11 cellular contexts compared by ENCODE assay signal in the genomic region with DNA sequence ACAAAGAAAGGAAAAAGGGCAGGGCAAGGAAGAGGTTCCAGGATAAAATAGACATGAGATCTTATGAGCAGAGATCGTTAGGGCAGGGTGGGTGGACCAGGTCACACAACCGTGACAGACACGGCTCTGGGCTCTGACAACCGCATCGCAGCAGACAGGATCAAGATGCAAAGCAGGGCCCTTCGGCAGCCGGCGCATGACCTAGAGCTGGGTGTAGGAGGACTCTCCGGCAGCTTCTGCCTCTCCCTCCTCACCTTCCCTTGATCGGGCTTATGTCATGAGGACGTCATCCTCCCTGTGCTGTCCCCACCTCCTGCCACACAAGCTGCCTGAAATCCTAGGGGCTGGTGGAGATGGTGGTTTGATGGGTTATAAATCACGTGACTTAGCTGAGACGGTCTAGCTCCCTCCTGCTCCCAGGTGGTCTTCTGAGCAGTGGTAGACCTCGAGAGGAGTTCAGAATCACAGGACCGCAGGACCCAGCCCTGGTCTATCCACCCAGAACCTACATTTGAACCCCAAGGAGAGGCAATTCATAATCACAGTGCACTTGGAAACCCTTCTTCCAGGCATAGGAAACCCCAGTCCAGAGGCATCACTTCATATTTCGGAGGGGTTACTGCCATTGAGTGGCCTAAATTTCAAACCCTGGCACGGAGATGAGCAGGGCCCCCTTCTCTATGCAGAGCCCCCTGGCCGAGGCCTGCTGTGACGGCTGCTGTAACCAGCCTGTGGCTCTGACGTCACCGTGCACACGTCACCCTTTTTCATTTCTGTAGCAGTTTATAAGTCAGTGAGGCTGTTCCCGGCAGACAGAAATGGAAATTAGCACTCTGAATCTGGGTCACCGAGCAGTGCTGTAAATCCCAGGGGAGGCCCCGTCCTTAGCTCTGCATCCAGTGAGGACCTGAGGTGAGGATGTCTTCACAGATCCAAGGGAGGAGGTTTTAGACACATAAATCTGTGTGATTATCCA. TPM values are rescaled to one million over a fixed set of nuclear protein-coding genes. Genes with fewer than 3 reads are reported as not detected.
DNase-seq lines count a peak whose midpoint lies in the region; ATAC-seq and TF ChIP-seq lines count a peak whose summit lies in the region.
"Had no signal": no experiment of that assay in that cellular context is flagged by ENCODE, and none has a peak within 500 bp of the region (broad histone marks: within the 10 kb centered on the region; RNA-seq: fewer than 3 reads in every experiment).

No MANE protein-coding gene starts in this region.

- TF ChIP-seq POLR2A in GM18526 (IDR thresholded peaks at IDR 0.05; ENCODE audit: extremely low read depth, insufficient read length) (peak; percentile 75), Peyer's patch (IDR thresholded peaks at IDR 0.05) (no peak), ovary (IDR thresholded peaks at IDR 0.05) (no peak)

- intact Hi-C loops in ovary (cut with DNase I), result no loop called here

- TF ChIP-seq EP300 in ovary (IDR thresholded peaks at IDR 0.05), result no peak

- H3K27me3 ChIP-seq in Peyer's patch (no peaks in the 10 kb centered on the region), SJCRH30 (peaks cover 13% of the 10 kb centered on the region), ovary (no peaks in the 10 kb centered on the region), WERI-Rb-1 (ENCODE audit: insufficient read depth, low read depth, severe bottlenecking) (no peaks in the 10 kb centered on the region)

- H3K36me3 ChIP-seq in Peyer's patch (no peaks in the 10 kb centered on the region), SJCRH30 (no peaks in the 10 kb centered on the region), ovary (no peaks in the 10 kb centered on the region), WERI-Rb-1 (no peaks in the 10 kb centered on the region)
- H3K36me3 ChIP-seq: cardiac muscle cell had no signal

- peak overlapping the region in 1 of 2 donors; percentile 52 for H3K27ac Mint-ChIP-seq in natural killer cell treated with Interleukin-12 subunit alpha and Interleukin-12 subunit beta and Interleukin-15 and Interleukin-18, amount 100 ng/mL, for 72 hours
- H3K27ac Mint-ChIP-seq in osteocyte (ENCODE audit: unreplicated experiment), result no peak overlapping the region

- H3K27me3 Mint-ChIP-seq in natural killer cell treated with Interleukin-12 subunit alpha and Interleukin-12 subunit beta and Interleukin-15 and Interleukin-18, amount 100 ng/mL, for 72 hours, result peaks cover 34 to 38% of the 10 kb centered on the region in 2 donors
- H3K27me3 Mint-ChIP-seq in osteocyte (ENCODE audit: unreplicated experiment), result peaks cover 21% of the 10 kb centered on the region

- TF ChIP-seq CTCF in Peyer's patch (IDR thresholded peaks at IDR 0.05) (no peak), ovary (IDR thresholded peaks at IDR 0.05) (no peak), osteocyte (IDR thresholded peaks at IDR 0.05) (no peak), WERI-Rb-1 (IDR thresholded peaks at IDR 0.05; ENCODE audit: low read depth, low read length) (no peak)

- peaks cover 0 to 14% (median 8%) of the 10 kb centered on the region in 4 donors for H3K4me1 ChIP-seq in Peyer's patch
- H3K4me1 ChIP-seq in SJCRH30, result no peaks in the 10 kb centered on the region
- peaks cover 4% of the 10 kb centered on the region for H3K4me1 ChIP-seq in ovary (ENCODE audit: insufficient read depth)

- 83 to 91% (median 84%) methylated on average over 25 of the region's 25 CpGs for WGBS in ovary, 3 donors

- H3K9me3 ChIP-seq in Peyer's patch (no peaks in the 10 kb centered on the region), SJCRH30 (replicated peaks) (no peaks in the 10 kb centered on the region), ovary (no peaks in the 10 kb centered on the region), WERI-Rb-1 (ENCODE audit: severe bottlenecking) (no peaks in the 10 kb centered on the region)

- DNase-seq in Peyer's patch (peak in 2 of 3 donors; percentile 93 to 95), SJCRH30 (no peak), ovary (no peak), osteocyte (ENCODE audit: extremely low spot score, unreplicated experiment) (no peak), WERI-Rb-1 (no peak)
- DNase-seq in natural killer cell treated with Interleukin-12 subunit alpha and Interleukin-12 subunit beta and Interleukin-15 and Interleukin-18, amount 100 ng/mL, for 72 hours (ENCODE audit: low spot score), result no peak
- DNase-seq: IMR-90 had no signal

- H3K9me3 Mint-ChIP-seq in natural killer cell treated with Interleukin-12 subunit alpha and Interleukin-12 subunit beta and Interleukin-15 and Interleukin-18, amount 100 ng/mL, for 72 hours, result no peaks in the 10 kb centered on the region
- H3K9me3 Mint-ChIP-seq in osteocyte (ENCODE audit: unreplicated experiment), result peaks cover 7% of the 10 kb centered on the region

- ATAC-seq in GM21786 (IDR thresholded peaks at IDR 0.05; ENCODE audit: unreplicated experiment), result peak; percentile 75
- peak in 1 of 2 donors; percentile 69 for ATAC-seq in natural killer cell treated with Interleukin-12 subunit alpha and Interleukin-12 subunit beta and Interleukin-15 and Interleukin-18, amount 100 ng/mL, for 72 hours

- peak overlapping the region in 1 of 4 donors; percentile 10 for H3K4me3 ChIP-seq in Peyer's patch
- no peak overlapping the region for H3K4me3 ChIP-seq in SJCRH30
- no peak overlapping the region for H3K4me3 ChIP-seq in ovary
- no peak overlapping the region for H3K4me3 ChIP-seq in WERI-Rb-1 (ENCODE audit: low read depth, low read length)
- H3K4me3 ChIP-seq: cardiac muscle cell had no signal

- H3K4me3 Mint-ChIP-seq in natural killer cell treated with Interleukin-12 subunit alpha and Interleukin-12 subunit beta and Interleukin-15 and Interleukin-18, amount 100 ng/mL, for 72 hours, result peak overlapping the region; percentile 38
- no peak overlapping the region for H3K4me3 Mint-ChIP-seq in osteocyte (ENCODE audit: unreplicated experiment)

- H3K27ac ChIP-seq in Peyer's patch (peak overlapping the region; percentile 61 to 88 (median 74)), SJCRH30 (no peak overlapping the region), ovary (no peak overlapping the region), WERI-Rb-1 (no peak overlapping the region)
- H3K27ac ChIP-seq: cardiac muscle cell had no signal

- H3K4me1 Mint-ChIP-seq in natural killer cell treated with Interleukin-12 subunit alpha and Interleukin-12 subunit beta and Interleukin-15 and Interleukin-18, amount 100 ng/mL, for 72 hours (ENCODE audit: low read depth in 2 of 2), result peaks cover 10 to 36% of the 10 kb centered on the region in 2 donors
- no peaks in the 10 kb centered on the region for H3K4me1 Mint-ChIP-seq in osteocyte (ENCODE audit: unreplicated experiment)

- no peaks in the 10 kb centered on the region for H3K36me3 Mint-ChIP-seq in natural killer cell treated with Interleukin-12 subunit alpha and Interleukin-12 subunit beta and Interleukin-15 and Interleukin-18, amount 100 ng/mL, for 72 hours
- H3K36me3 Mint-ChIP-seq in osteocyte (ENCODE audit: unreplicated experiment), result no peaks in the 10 kb centered on the region

RNA-seq across cellular contexts. Expression of a gene that starts 8.7 kb away (rescaled TPM):
- total RNA-seq in Peyer's patch (1 to 10 TPM in 1 of 4 donors, under 1 TPM in 1, not detected in 2; 0.67 to 5.0 TPM), ovary (not detected), osteocyte (not detected in 2 replicates)
- total RNA-seq in natural killer cell treated with Interleukin-12 subunit alpha and Interleukin-12 subunit beta and Interleukin-15 and Interleukin-18, amount 100 ng/mL, for 72 hours, result under 1 TPM in 1 of 2 donors, not detected in 1; 0.17 TPM
- total RNA-seq in SJCRH30 (2014; rRNA removed; shearing (Covaris generic)), result not detected in 2 replicates
- polyA plus RNA-seq in ovary, result under 1 TPM in 1 of 2 donors, not detected in 1; 0.18 TPM
- total RNA-seq: cardiac muscle cell, IMR-90, myocyte had no signal
- polyA plus RNA-seq: cardiac muscle cell, IMR-90 had no signal

RNA-seq across cellular contexts. Expression of a gene that starts 43.6 kb away (rescaled TPM):
- total RNA-seq in Peyer's patch (not detected), ovary (under 1 TPM in 1 of 7 donors, not detected in 6; 0.34 TPM), osteocyte (not detected in 2 replicates)
- total RNA-seq in natural killer cell treated with Interleukin-12 subunit alpha and Interleukin-12 subunit beta and Interleukin-15 and Interleukin-18, amount 100 ng/mL, for 72 hours, result not detected
- total RNA-seq in SJCRH30 (2014; rRNA removed; shearing (Covaris generic)), result not detected in 2 replicates
- not detected for polyA plus RNA-seq in ovary
- total RNA-seq: cardiac muscle cell, IMR-90, myocyte had no signal
- polyA plus RNA-seq: cardiac muscle cell, IMR-90 had no signal

Comparison
In these comparisons a context has a peak if more than half of its experiments do, and no peak if none do; other contexts are left out.
1. DNase-seq: peak in Peyer's patch (2 of 3); none in natural killer cell treated with Interleukin-12 subunit alpha and Interleukin-12 subunit beta and Interleukin-15 and Interleukin-18, amount 100 ng/mL, for 72 hours (single experiment), SJCRH30 (0 of 2), ovary (0 of 5), osteocyte (single experiment) and WERI-Rb-1 (single experiment).
2. H3K27ac ChIP-seq: peak in Peyer's patch (4 of 4); none in SJCRH30 (single experiment), ovary (0 of 2) and WERI-Rb-1 (single experiment).